ENCODE assay signal across 26 cellular contexts in the genomic region with DNA sequence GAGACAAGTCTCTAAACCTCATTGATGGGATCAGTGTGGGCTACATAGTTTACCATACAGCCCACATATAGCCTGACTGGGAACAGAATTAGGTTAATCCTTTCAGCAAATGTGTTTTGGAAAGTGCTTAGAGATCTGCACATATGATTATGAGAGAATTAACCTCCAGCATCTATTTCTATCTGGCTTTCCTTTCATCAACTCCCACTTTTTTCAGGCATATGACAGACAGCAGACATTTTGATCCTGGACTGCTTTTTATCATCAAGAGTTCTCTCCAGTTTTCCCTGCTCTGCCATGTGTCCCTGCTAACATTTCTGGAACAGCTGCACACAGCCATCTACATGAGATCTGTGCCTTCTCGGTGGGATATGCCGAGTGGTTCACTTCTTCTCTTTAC.
"Had no signal": no experiment of that assay in that cellular context is flagged by ENCODE, and none has a peak within 500 bp of the region (broad histone marks: within the 10 kb centered on the region; RNA-seq: fewer than 3 reads in every experiment).

No MANE protein-coding gene starts in this region.

- H3K36me3 ChIP-seq: left ventricle myocardium inferior, pancreas, prostate gland, right atrium auricular region, spleen, suprapubic skin, thoracic aorta, tibial artery, upper lobe of right lung had no signal

- H3K9me3 ChIP-seq: mucosa of descending colon, pancreas, prostate gland, right atrium auricular region, suprapubic skin, thoracic aorta, tibial artery, upper lobe of right lung had no signal

- FAIRE-seq: islet of Langerhans, pancreas, urothelium cell line had no signal

- H3K27me3 ChIP-seq: right atrium auricular region, spleen, suprapubic skin, tibial artery, upper lobe of right lung had no signal

- ATAC-seq: left colon; mucosa of descending colon; naive thymus-derived CD4-positive, alpha-beta T cell; natural killer cell treated with Interleukin-12 subunit alpha and Interleukin-12 subunit beta and Interleukin-15 and Interleukin-18, amount 100 ng/mL, for 72 hours; pancreas; sciatic nerve; stimulated activated effector memory CD8-positive, alpha-beta T cell treated with anti-CD3 and anti-CD28 coated beads, Interleukin-12 subunit alpha, Interleukin-12 subunit beta, amount 100 ng/mL, for 72 hours; upper lobe of right lung had no signal

- H3K27ac ChIP-seq: left ventricle myocardium inferior, pancreas, prostate gland, right atrium auricular region, skin epidermis, spleen, suprapubic skin, thoracic aorta, tibial artery, upper lobe of right lung had no signal

- H3K4me1 ChIP-seq: left ventricle myocardium inferior, pancreas, prostate gland, right atrium auricular region, spleen, suprapubic skin, tibial artery, upper lobe of right lung had no signal

- H3K4me3 ChIP-seq: left ventricle myocardium inferior, mucosa of descending colon, pancreas, prostate gland, right atrium auricular region, skin epidermis, spleen, suprapubic skin, thoracic aorta, tibial artery, upper lobe of right lung had no signal

- DNase-seq: hypothalamus; immature natural killer cell; kidney; left colon; left ventricle myocardium inferior; midbrain; mucosa of descending colon; naive thymus-derived CD4-positive, alpha-beta T cell; pancreas; posterior cingulate gyrus; spleen; stimulated activated CD4-positive, alpha-beta T cell treated with anti-CD3 and anti-CD28 coated beads, Interleukin-4, amount 100 ng/mL, for 24 hours; stimulated activated naive CD4-positive, alpha-beta T cell; tibial artery; trophoblast cell; upper lobe of right lung had no signal
